1 cellular context compared by ENCODE assay signal in genomic region chr3:30550246-30550645, GRCh38.
TF ChIP-seq lines count a peak whose summit lies in the region.

No MANE protein-coding gene starts in this region.

TF ChIP-seq in WTC11, 78 proteins besides CTCF, POLR2A, EP300 and RAD21 (continued from another document):
- TF ChIP-seq PRDM15 (CRISPR knock-in tag; IDR thresholded peaks at IDR 0.05) (no peak), SMAD3 (CRISPR knock-in tag; IDR thresholded peaks at IDR 0.05; ENCODE audit: borderline replicate concordance) (no peak), FOXP1 (CRISPR knock-in tag; IDR thresholded peaks at IDR 0.05; ENCODE audit: borderline replicate concordance) (no peak), ERG (CRISPR knock-in tag; IDR thresholded peaks at IDR 0.05) (no peak), E2F4 (CRISPR knock-in tag; IDR thresholded peaks at IDR 0.05; ENCODE audit: borderline replicate concordance, low read depth) (no peak), ATF3 (CRISPR knock-in tag; conservative IDR thresholded peaks at IDR 0.05) (no peak), NFE2L1 (CRISPR knock-in tag; IDR thresholded peaks at IDR 0.05) (no peak), FOXJ3 (CRISPR knock-in tag; IDR thresholded peaks at IDR 0.05; ENCODE audit: borderline replicate concordance) (no peak), HMGA2 (CRISPR knock-in tag; IDR thresholded peaks at IDR 0.05) (no peak), NR3C1 (CRISPR knock-in tag; conservative IDR thresholded peaks at IDR 0.05; ENCODE audit: low read depth) (no peak), ARID4B (CRISPR knock-in tag; IDR thresholded peaks at IDR 0.05; ENCODE audit: borderline replicate concordance) (no peak), USF2 (CRISPR knock-in tag; IDR thresholded peaks at IDR 0.05) (no peak), NR2C2 (CRISPR knock-in tag; IDR thresholded peaks at IDR 0.05) (no peak)
TF ChIP-seq in WTC11: peak in this region for 0.
